In genomic region chr6:144804246-144804790, GRCh38 we compare ENCODE assay signal across 27 cellular contexts.
DNase-seq lines count a peak whose midpoint lies in the region; ATAC-seq, FAIRE-seq and TF ChIP-seq lines count a peak whose summit lies in the region.
"Had no signal": no experiment of that assay in that cellular context is flagged by ENCODE, and none has a peak within 500 bp of the region (broad histone marks: within the 10 kb centered on the region; RNA-seq: fewer than 3 reads in every experiment).

No MANE protein-coding gene starts in this region.

- no peak overlapping the region for H3K56ac ChIP-seq in H1 (replicated peaks; ENCODE audit: insufficient read length, low read depth, low read length)

- peak overlapping the region; percentile 4 to 7 for H3K27ac Mint-ChIP-seq in natural killer cell treated with Interleukin-12 subunit alpha and Interleukin-12 subunit beta and Interleukin-15 and Interleukin-18, amount 100 ng/mL, for 72 hours
- H3K27ac Mint-ChIP-seq: GM23338 had no signal

- no peaks in the 10 kb centered on the region for H3K79me2 ChIP-seq in H1 (ENCODE audit: control insufficient read depth in 1 of 2, insufficient read depth in 2 of 2, low read length in 2 of 2)

- no peak overlapping the region for H3K23ac ChIP-seq in H1 (ENCODE audit: insufficient read length)

- H2BK15ac ChIP-seq in H1 (ENCODE audit: low read length): no peak overlapping the region

- no peaks in the 10 kb centered on the region for H3K23me2 ChIP-seq in H1 (ENCODE audit: low read depth, low read length)

- POLR2A ChIA-PET in H1 (lab: Charles Lee; ENCODE audit: partially characterized antibody): no interaction called here

- TF ChIP-seq CTCF in H1 (IDR thresholded peaks at IDR 0.05; ENCODE audit: control extremely low read depth in 1 of 3, insufficient read depth in 1 of 3, low read depth in 1 of 3, low read length in 3 of 3): no peak

- H3K36me3 ChIP-seq in H1 (ENCODE audit: control insufficient read depth in 2 of 4, insufficient read depth in 4 of 4, low read length in 3 of 4): peaks cover 0 to 4% (median 0%) of the 10 kb centered on the region in 4 experiments; a peak in 1 of 8 replicates
- H3K36me3 ChIP-seq: MG63, Peyer's patch had no signal

- no peaks in the 10 kb centered on the region for H3K27me3 ChIP-seq in H1 (replicated peaks in 1 of 4; ENCODE audit: control insufficient read depth in 3 of 4, extremely low read depth in 1 of 4, insufficient read depth in 3 of 4, low read length in 3 of 4)
- H3K27me3 ChIP-seq: BLaER1, MG63, Peyer's patch had no signal

- H4K20me1 ChIP-seq in H1 (replicated peaks in 1 of 2; ENCODE audit: control insufficient read depth in 1 of 2, insufficient read depth in 2 of 2, low read length in 2 of 2): no peaks in the 10 kb centered on the region
- H4K20me1 ChIP-seq: BLaER1 had no signal

- no peak overlapping the region for H3K4me3 ChIP-seq in H1 (ENCODE audit: extremely low read depth in 1 of 4, insufficient read depth in 2 of 4, low read depth in 3 of 4, low read length in 4 of 4)
- H3K4me3 ChIP-seq: BLaER1, GM23338, MG63, Peyer's patch, SK-N-MC had no signal

- H3K18ac ChIP-seq in H1 (ENCODE audit: extremely low read depth, low read length): no peak overlapping the region

- no peak for TF ChIP-seq EP300 in H1 (IDR thresholded peaks at IDR 0.05; ENCODE audit: borderline replicate concordance in 1 of 2, low read depth in 2 of 2, low read length in 2 of 2)

- no peak overlapping the region for H2AK5ac ChIP-seq in H1 (ENCODE audit: low read depth, low read length)

- H3K9me3 ChIP-seq in H1 (ENCODE audit: insufficient read depth in 2 of 2, low read depth in 1 of 2, low read length in 1 of 2): no peaks in the 10 kb centered on the region
- H3K9me3 ChIP-seq: BLaER1, Caco-2, MG63, Peyer's patch had no signal

- CTCF ChIA-PET in H1 (lab: Charles Lee; ENCODE audit: partially characterized antibody): interaction anchor here (1.1 kb wide), 1 partner anchor 60 kb away, joined by 3 read pairs; no protein-coding TSS in a partner anchor

- H3K14ac ChIP-seq in H1 (ENCODE audit: insufficient read length): no peak overlapping the region

- H3K9me3 Mint-ChIP-seq in natural killer cell treated with Interleukin-12 subunit alpha and Interleukin-12 subunit beta and Interleukin-15 and Interleukin-18, amount 100 ng/mL, for 72 hours: no peaks in the 10 kb centered on the region
- H3K9me3 Mint-ChIP-seq: CD4-positive, alpha-beta memory T cell; GM23338 had no signal

- H4K8ac ChIP-seq in H1 (ENCODE audit: extremely low read depth, insufficient read depth, low read length): no peak overlapping the region

- FAIRE-seq in H1 (lab: Jason Lieb, UNC): no peak
- FAIRE-seq: GM12891 had no signal

- H4K5ac ChIP-seq in H1 (ENCODE audit: insufficient read length, low read depth, low read length): no peak overlapping the region

- no peak overlapping the region for H3K4ac ChIP-seq in H1 (replicated peaks; ENCODE audit: insufficient read length, low read depth, low read length)

- no peak overlapping the region for H2AFZ ChIP-seq in H1 (ENCODE audit: low read length)
- H2AFZ ChIP-seq: GM23338 had no signal

- no peak overlapping the region for H2BK120ac ChIP-seq in H1 (replicated peaks; ENCODE audit: low read depth, low read length)

- TF ChIP-seq RAD21 in H1 (IDR thresholded peaks at IDR 0.05 in 1 of 2, conservative IDR thresholded peaks at IDR 0.05 in 1 of 2; ENCODE audit: low read depth in 2 of 2, low read length in 2 of 2): no peak

- H3K4me3 Mint-ChIP-seq in natural killer cell treated with Interleukin-12 subunit alpha and Interleukin-12 subunit beta and Interleukin-15 and Interleukin-18, amount 100 ng/mL, for 72 hours: no peak overlapping the region
- H3K4me3 Mint-ChIP-seq: GM23338 had no signal

- H3K4me1 Mint-ChIP-seq in natural killer cell treated with Interleukin-12 subunit alpha and Interleukin-12 subunit beta and Interleukin-15 and Interleukin-18, amount 100 ng/mL, for 72 hours (ENCODE audit: low read depth in 2 of 2): peaks cover 14 to 24% of the 10 kb centered on the region in 2 donors
- H3K4me1 Mint-ChIP-seq: GM23338 had no signal

- H3K27ac ChIP-seq in H1 (ENCODE audit: low read depth, low read length): no peak overlapping the region
- H3K27ac ChIP-seq: 22Rv1, BLaER1, Peyer's patch, SK-N-MC had no signal

- ATAC-seq in natural killer cell treated with Interleukin-12 subunit alpha and Interleukin-12 subunit beta and Interleukin-15 and Interleukin-18, amount 100 ng/mL, for 72 hours: no peak
- ATAC-seq: GM23338 had no signal

- H2BK20ac ChIP-seq in H1 (ENCODE audit: low read length): peak overlapping the region; percentile 73; the same call in 1 of the 2 replicates

- peak; percentile 0 for DNase-seq in NCI-H2227 treated with DMSO at 0.1 percent for 48 hours (lab: John Stamatoyannopoulos, UW)
- DNase-seq in NCI-H2227 (lab: John Stamatoyannopoulos, UW; ENCODE audit: unreplicated experiment): no peak
- DNase-seq in RKO (ENCODE audit: low spot score): peak; percentile 5
- DNase-seq in H1 (ENCODE audit: low read depth in 1 of 2, low spot score in 2 of 2): no peak
- DNase-seq in natural killer cell treated with Interleukin-12 subunit alpha and Interleukin-12 subunit beta and Interleukin-15 and Interleukin-18, amount 100 ng/mL, for 72 hours (ENCODE audit: low spot score): no peak
- DNase-seq in NCI-H2029 treated with DMSO at 0.1 percent for 48 hours (lab: John Stamatoyannopoulos, UW): no peak
- no peak for DNase-seq in NK-92 treated with Interleukin-12 subunit alpha and Interleukin-12 subunit beta, amount 100 ng/mL, for 24 hours (lab: John Stamatoyannopoulos, UW)
- DNase-seq in midbrain (lab: John Stamatoyannopoulos, UW): no peak
- DNase-seq: ACHN; Caco-2; CD4-positive, alpha-beta memory T cell; DMS 273 treated with DMSO at 0.1 percent for 48 hours; DND-41; HCEC 1CT; Kasumi-1; MG63; NCI-H1417; NCI-H187 treated with DMSO at 0.1 percent for 48 hours; NCI-H226; NCI-H510A treated with DMSO at 0.1 percent for 48 hours; NCI-H82; Peyer's patch had no signal

- H3K9ac ChIP-seq in H1 (replicated peaks in 1 of 4; ENCODE audit: extremely low read depth in 1 of 4, low read depth in 3 of 4, low read length in 3 of 4): no peak overlapping the region
- H3K9ac ChIP-seq: BLaER1 had no signal

- no peak overlapping the region for H2BK12ac ChIP-seq in H1 (ENCODE audit: low read depth, low read length)

- H3K4me1 ChIP-seq in H1 (replicated peaks in 1 of 4; ENCODE audit: control insufficient read depth in 3 of 4, insufficient read depth in 4 of 4, low read length in 3 of 4): no peaks in the 10 kb centered on the region
- H3K4me1 ChIP-seq: BLaER1, Caco-2, Peyer's patch had no signal

- H3K36me3 Mint-ChIP-seq in natural killer cell treated with Interleukin-12 subunit alpha and Interleukin-12 subunit beta and Interleukin-15 and Interleukin-18, amount 100 ng/mL, for 72 hours: peaks cover 9% of the 10 kb centered on the region

- H2BK5ac ChIP-seq in H1 (ENCODE audit: low read depth, low read length): no peak overlapping the region

- H3K4me2 ChIP-seq in H1 (ENCODE audit: insufficient read depth in 1 of 2, low read depth in 2 of 2, low read length in 2 of 2): no peak overlapping the region
- H3K4me2 ChIP-seq: BLaER1, GM23338 had no signal

- no peak for TF ChIP-seq POLR2A in H1 (IDR thresholded peaks at IDR 0.05; ENCODE audit: control extremely low read depth in 1 of 2, low read depth in 2 of 2, low read length in 2 of 2)

- H4K91ac ChIP-seq in H1 (replicated peaks; ENCODE audit: insufficient read length, low read length): no peak overlapping the region

- no peaks in the 10 kb centered on the region for H3K27me3 Mint-ChIP-seq in natural killer cell treated with Interleukin-12 subunit alpha and Interleukin-12 subunit beta and Interleukin-15 and Interleukin-18, amount 100 ng/mL, for 72 hours
- H3K27me3 Mint-ChIP-seq: CD4-positive, alpha-beta memory T cell had no signal

- H3K79me1 ChIP-seq in H1 (ENCODE audit: low read depth, low read length): no peaks in the 10 kb centered on the region

TF ChIP-seq in H1, 55 proteins besides CTCF, POLR2A, EP300 and RAD21:
- no peak for TF ChIP-seq TCF12 (IDR thresholded peaks at IDR 0.05; ENCODE audit: low read depth, low read length)

Comparison
In these comparisons a context has a peak if more than half of its experiments do, and no peak if none do; other contexts are left out.
1. DNase-seq: peak in NCI-H2227 treated with DMSO at 0.1 percent for 48 hours (single experiment) and RKO (single experiment); none in NCI-H2227 (single experiment), H1 (0 of 2), natural killer cell treated with Interleukin-12 subunit alpha and Interleukin-12 subunit beta and Interleukin-15 and Interleukin-18, amount 100 ng/mL, for 72 hours (single experiment), NCI-H2029 treated with DMSO at 0.1 percent for 48 hours (single experiment), NK-92 treated with Interleukin-12 subunit alpha and Interleukin-12 subunit beta, amount 100 ng/mL, for 24 hours (single experiment) and midbrain (single experiment).